In genomic region chr20:35476288-35476687, GRCh38 we compare ENCODE assay signal across 24 cellular contexts. TPM values are rescaled to one million over a fixed set of nuclear protein-coding genes. Genes with fewer than 3 reads are reported as not detected.
DNase-seq lines count a peak whose midpoint lies in the region; ATAC-seq, FAIRE-seq and TF ChIP-seq lines count a peak whose summit lies in the region.
"Had no signal": no experiment of that assay in that cellular context is flagged by ENCODE, and none has a peak within 500 bp of the region (broad histone marks: within the 10 kb centered on the region; RNA-seq: fewer than 3 reads in every experiment).

No MANE protein-coding gene starts in this region.

- no peak for TF ChIP-seq CTCF in HEK293 (tag by site-specific recombination; IDR thresholded peaks at IDR 0.05)
- no peak for TF ChIP-seq CTCF in GM12878 (IDR thresholded peaks at IDR 0.05 in 2 of 3, conservative IDR thresholded peaks at IDR 0.05 in 1 of 3; ENCODE audit: control insufficient read depth in 2 of 3, extremely low read depth in 1 of 3, insufficient read depth in 1 of 3, low read depth in 3 of 3, low read length in 3 of 3)

- peaks cover 21 to 99% of the 10 kb centered on the region in 2 experiments for H3K36me3 ChIP-seq in HEK293 (ENCODE audit: control insufficient read depth in 2 of 2, insufficient read depth in 1 of 2, low read length in 2 of 2)
- H3K36me3 ChIP-seq in GM12878 (ENCODE audit: control insufficient read depth in 2 of 2, insufficient read depth in 2 of 2, low read length in 1 of 2), result peaks cover 13 to 26% of the 10 kb centered on the region in 2 experiments; a peak in 3 of 4 replicates
- H3K36me3 ChIP-seq in small intestine (ENCODE audit: control insufficient read depth in 2 of 2, insufficient read depth in 2 of 2, low read length in 2 of 2), result peaks cover 7 to 15% of the 10 kb centered on the region in 2 donors

- no peaks in the 10 kb centered on the region for H3K27me3 Mint-ChIP-seq in activated T-helper 2 cell treated with anti-CD3 and anti-CD28 coated beads, Interferon-gamma antibody, Interleukin-2, Interleukin-4, amounts not matched to agents 10 μg/mL and 5 μg/mL and 100 μg/mL, durations not matched to agents 14 hours and 24 hours and 36 hours (ENCODE audit: low read depth)
- H3K27me3 Mint-ChIP-seq: CD4-positive, alpha-beta T cell had no signal

- CTCF ChIA-PET in HEK293 (lab: Yijun Ruan, JAX) (interaction anchor here (0.5 to 0.7 kb wide), 2 partner anchors 65 to 198 kb away, joined by 3 to 5 read pairs; partner anchors contain the start of gene MMP24OS), GM12878 (lab: Yijun Ruan, JAX) (interaction anchor here (0.6 kb wide), 1 partner anchor 179 kb away, joined by 5 read pairs; no protein-coding TSS in a partner anchor)

- no peak overlapping the region for H3K27ac ChIP-seq in HEK293 (ENCODE audit: extremely low read depth, low read depth, low read length)
- no peak overlapping the region for H3K27ac ChIP-seq in GM12878 (ENCODE audit: control insufficient read depth, insufficient read depth)
- no peak overlapping the region for H3K27ac ChIP-seq in small intestine (ENCODE audit: low read depth in 1 of 2, low read length in 1 of 2)
- H3K27ac ChIP-seq: BLaER1 had no signal

- FAIRE-seq in GM12878 (lab: Jason Lieb, UNC), result no peak
- FAIRE-seq in small intestine (lab: Jason Lieb, UNC), result no peak
- FAIRE-seq: A204.1, D721Med, G401.6, GM12892, GM18507 had no signal

- no peak overlapping the region for H2AFZ ChIP-seq in GM12878 (ENCODE audit: control insufficient read depth, low read depth, low read length)

- H3K27ac Mint-ChIP-seq in activated T-helper 2 cell treated with anti-CD3 and anti-CD28 coated beads, Interferon-gamma antibody, Interleukin-2, Interleukin-4, amounts not matched to agents 10 μg/mL and 5 μg/mL and 100 μg/mL, durations not matched to agents 14 hours and 24 hours and 36 hours, result no peak overlapping the region
- H3K27ac Mint-ChIP-seq: CD14-positive monocyte; CD4-positive, alpha-beta T cell; CD8-positive, alpha-beta T cell had no signal

- TF ChIP-seq EP300 in GM12878 (IDR thresholded peaks at IDR 0.05; ENCODE audit: borderline replicate concordance in 1 of 2, control insufficient read depth in 1 of 2, low read depth in 2 of 2, low read length in 2 of 2), result no peak

- no peak overlapping the region for H3K4me3 Mint-ChIP-seq in activated T-helper 2 cell treated with anti-CD3 and anti-CD28 coated beads, Interferon-gamma antibody, Interleukin-2, Interleukin-4, amounts not matched to agents 10 μg/mL and 5 μg/mL and 100 μg/mL, durations not matched to agents 14 hours and 24 hours and 36 hours (ENCODE audit: low read depth)
- H3K4me3 Mint-ChIP-seq: CD14-positive monocyte; CD4-positive, alpha-beta T cell; CD8-positive, alpha-beta T cell had no signal

- SMC1A ChIA-PET in GM12878 (lab: Charles Lee; ENCODE audit: uncharacterized antibody, unreplicated experiment), result no interaction called here

- no peak for ATAC-seq in GM12878
- ATAC-seq: CD8-positive, alpha-beta T cell had no signal

- H3K9me3 ChIP-seq in HEK293 (ENCODE audit: control insufficient read depth, insufficient read depth, low read depth, low read length), result no peaks in the 10 kb centered on the region
- no peaks in the 10 kb centered on the region for H3K9me3 ChIP-seq in GM12878 (replicated peaks; ENCODE audit: control insufficient read depth, insufficient read depth, low read length)
- H3K9me3 ChIP-seq in small intestine (ENCODE audit: control insufficient read depth, low read depth), result no peaks in the 10 kb centered on the region
- H3K9me3 ChIP-seq: BE2C, BLaER1, Caco-2 had no signal

- DNase-seq in GM12878 (ENCODE audit: low read depth, low spot score) (no peak), small intestine (no peak), head of caudate nucleus (no peak)
- no peak for DNase-seq in activated T-helper 2 cell treated with anti-CD3 and anti-CD28 coated beads, Interferon-gamma antibody, Interleukin-2, Interleukin-4, amounts not matched to agents 10 μg/mL and 5 μg/mL and 100 μg/mL, durations not matched to agents 14 hours and 24 hours and 36 hours (ENCODE audit: low spot score)
- DNase-seq: 8988T; ACHN; BE2C; C1 segment of cervical spinal cord; Caco-2; Calu3; CD4-positive, alpha-beta T cell; CD8-positive, alpha-beta T cell; DMS79 treated with DMSO at 0.1 percent for 48 hours; GF-D8 had no signal

- RAD21 ChIA-PET in GM12878 (lab: Charles Lee; ENCODE audit: unreplicated experiment), result no interaction called here

- H3K4me3 ChIP-seq in HEK293 (ENCODE audit: low read depth, low read length) (no peak overlapping the region), GM12878 (no peak overlapping the region), small intestine (ENCODE audit: low read depth in 1 of 2, low read length in 2 of 2) (no peak overlapping the region)
- H3K4me3 ChIP-seq: BLaER1 had no signal

- H4K20me1 ChIP-seq in GM12878 (ENCODE audit: control insufficient read depth, insufficient read depth), result peaks cover 4% of the 10 kb centered on the region; the same call in 1 of the 2 replicates

- in situ Hi-C loops in GM12878 (cut with MboI), result no loop called here

- no peaks in the 10 kb centered on the region for H3K4me1 Mint-ChIP-seq in activated T-helper 2 cell treated with anti-CD3 and anti-CD28 coated beads, Interferon-gamma antibody, Interleukin-2, Interleukin-4, amounts not matched to agents 10 μg/mL and 5 μg/mL and 100 μg/mL, durations not matched to agents 14 hours and 24 hours and 36 hours (ENCODE audit: low read depth)

- no peak for TF ChIP-seq POLR2A in GM12878 (IDR thresholded peaks at IDR 0.05; ENCODE audit: low read depth, low read length)

- no peaks in the 10 kb centered on the region for H3K79me2 ChIP-seq in GM12878 (ENCODE audit: control insufficient read depth, insufficient read depth, low read length)

- TF ChIP-seq RAD21 in GM12878 (IDR thresholded peaks at IDR 0.05; ENCODE audit: insufficient read depth, low read depth, low read length), result no peak

- no peak overlapping the region for H3K9ac ChIP-seq in GM12878 (ENCODE audit: control insufficient read depth, insufficient read depth, low read length)
- H3K9ac ChIP-seq: BLaER1 had no signal

- H3K36me3 Mint-ChIP-seq in activated T-helper 2 cell treated with anti-CD3 and anti-CD28 coated beads, Interferon-gamma antibody, Interleukin-2, Interleukin-4, amounts not matched to agents 10 μg/mL and 5 μg/mL and 100 μg/mL, durations not matched to agents 14 hours and 24 hours and 36 hours (ENCODE audit: low read depth), result peaks cover 32% of the 10 kb centered on the region

- no peak overlapping the region for H3K4me2 ChIP-seq in GM12878 (ENCODE audit: control insufficient read depth, insufficient read depth)
- H3K4me2 ChIP-seq: BLaER1 had no signal

- WGBS in GM12878 (ENCODE audit: insufficient coverage, insufficient replicate concordance, low lambda C conversion rate, missing lambda C conversion rate), result 92% methylated on average over 4 of the region's 4 CpGs
- 91 to 93% (median 91%) methylated on average over 4 of the region's 4 CpGs for WGBS in small intestine, 3 donors

- H3K4me1 ChIP-seq in HEK293 (ENCODE audit: control insufficient read depth, insufficient read depth, low read length), result no peaks in the 10 kb centered on the region
- H3K4me1 ChIP-seq in GM12878 (ENCODE audit: control insufficient read depth, insufficient read depth, low read length), result peaks cover 8% of the 10 kb centered on the region; the same call in 1 of the 2 replicates
- H3K4me1 ChIP-seq in small intestine (ENCODE audit: control insufficient read depth in 2 of 2, insufficient read depth in 1 of 2, low read depth in 1 of 2, low read length in 1 of 2), result no peaks in the 10 kb centered on the region
- H3K4me1 ChIP-seq: BE2C, BLaER1 had no signal

- POLR2A ChIA-PET in HEK293 (lab: Yijun Ruan, JAX), result no interaction called here
- POLR2A ChIA-PET in GM12878 (lab: Charles Lee), result no interaction called here

- no TSS peak for BruUV-seq in GM12878 (replicated peaks; lab: Mats Ljungman, UMichigan)

- H3K9me3 Mint-ChIP-seq in activated T-helper 2 cell treated with anti-CD3 and anti-CD28 coated beads, Interferon-gamma antibody, Interleukin-2, Interleukin-4, amounts not matched to agents 10 μg/mL and 5 μg/mL and 100 μg/mL, durations not matched to agents 14 hours and 24 hours and 36 hours, result no peaks in the 10 kb centered on the region
- H3K9me3 Mint-ChIP-seq: CD14-positive monocyte; CD4-positive, alpha-beta T cell; CD8-positive, alpha-beta T cell had no signal

- H3K27me3 ChIP-seq in GM12878 (replicated peaks in 1 of 2; ENCODE audit: control insufficient read depth in 2 of 2, insufficient read depth in 2 of 2, low read length in 1 of 2) (no peaks in the 10 kb centered on the region), small intestine (ENCODE audit: control insufficient read depth in 2 of 2, insufficient read depth in 2 of 2, low read length in 2 of 2) (no peaks in the 10 kb centered on the region)
- H3K27me3 ChIP-seq: BE2C, BLaER1 had no signal

- intact Hi-C loops in GM12878 (cut with micrococcal nuclease; ENCODE audit: unreplicated experiment), result no loop called here
- intact Hi-C loops in activated T-helper 2 cell treated with anti-CD3 and anti-CD28 coated beads, Interferon-gamma antibody, Interleukin-2, Interleukin-4, amounts not matched to agents 10 μg/mL and 5 μg/mL and 100 μg/mL, durations not matched to agents 14 hours and 24 hours and 36 hours (cut with micrococcal nuclease), result no loop called here
- intact Hi-C loops in head of caudate nucleus (cut with DNase I), result no loop called here

RNA-seq across cellular contexts. Expression of gene CEP250, which starts 20.9 kb away (rescaled TPM):
- total RNA-seq in GM12878 (2013; cell fraction: nucleolus; rRNA removed), result 42.9 and 44.5 TPM in 2 replicates
- 26.1 and 27.4 TPM in 2 replicates for total RNA-seq in GM12878 (2014; rRNA removed)
- total RNA-seq in GM12878 (2014; rRNA removed; fragmentation: Illumina TruSeq; extraction: Trizol), result 25.2 and 27.4 TPM in 2 replicates
- 36.9 and 41.6 TPM in 2 replicates for total RNA-seq in GM12878 (2021)
- polyA plus RNA-seq in GM12878 (2011; ENCODE audit: low read depth), result 8.2 TPM
- polyA plus RNA-seq in GM12878 (2011; rRNA removed), result 11.5 TPM in 2 replicates
- 10.2 and 11.9 TPM in 2 replicates for polyA plus RNA-seq in GM12878 (2011; cell fraction: cytosol; rRNA removed)
- 19.6 and 27.2 TPM in 2 replicates for polyA plus RNA-seq in GM12878 (2011; cell fraction: nucleus; rRNA removed)
- polyA plus RNA-seq in GM12878 (2012), result 20.4 and 21.7 TPM in 2 replicates
- polyA plus RNA-seq in GM12878 (2014; fragmentation: Illumina TruSeq; extraction: Trizol), result 9.6 and 23.9 TPM in 2 replicates
- 1 to 10 TPM; 2.4 to 3.2 TPM for polyA plus RNA-seq in GM12878 (2014; fragmentation: Nextera tagmentation; extraction: Ambion mirVana)
- polyA plus RNA-seq in GM12878 (2014; rRNA removed), result 23.5 and 30.3 TPM in 2 replicates
- 10 to 100 TPM; 30.1 to 33.4 TPM for polyA plus RNA-seq in GM12878 (2016; fragmentation: Nextera tagmentation; extraction: Ambion mirVana)
- polyA minus RNA-seq in GM12878 (2011; rRNA and poly(A)+ RNA removed), result 7.4 and 16.0 TPM in 2 replicates
- polyA minus RNA-seq in GM12878 (2011; cell fraction: cytosol; rRNA and poly(A)+ RNA removed), result 7.5 and 8.8 TPM in 2 replicates
- polyA minus RNA-seq in GM12878 (2011; cell fraction: nucleus; rRNA and poly(A)+ RNA removed), result 5.8 and 12.1 TPM in 2 replicates
- 51.0 and 54.6 TPM in 2 replicates for total RNA-seq in activated T-helper 2 cell treated with anti-CD3 and anti-CD28 coated beads, Interferon-gamma antibody, Interleukin-2, Interleukin-4, amounts not matched to agents 10 μg/mL and 5 μg/mL and 100 μg/mL, durations not matched to agents 14 hours and 24 hours and 36 hours
- polyA plus RNA-seq in small intestine, result 10 to 100 TPM in 1 of 3 donors, 1 to 10 TPM in 2; 3.0 to 11.4 (median 6.3) TPM

RNA-seq across cellular contexts. Expression of gene GDF5, which starts 38.3 kb away (rescaled TPM):
- total RNA-seq in GM12878 (2013; cell fraction: nucleolus; rRNA removed), result not detected in 2 replicates
- total RNA-seq in GM12878 (2014; rRNA removed), result 0.06 TPM in 1 of 2 replicates, not detected in the other
- total RNA-seq in GM12878 (2014; rRNA removed; fragmentation: Illumina TruSeq; extraction: Trizol), result not detected in 2 replicates
- 0.10 TPM in 1 of 2 replicates, not detected in the other for total RNA-seq in GM12878 (2021)
- not detected for polyA plus RNA-seq in GM12878 (2011; ENCODE audit: low read depth)
- polyA plus RNA-seq in GM12878 (2011; rRNA removed), result not detected in 2 replicates
- 0.01 TPM in 1 of 2 replicates, not detected in the other for polyA plus RNA-seq in GM12878 (2011; cell fraction: cytosol; rRNA removed)
- 0.04 TPM in 1 of 2 replicates, not detected in the other for polyA plus RNA-seq in GM12878 (2011; cell fraction: nucleus; rRNA removed)
- polyA plus RNA-seq in GM12878 (2012), result not detected in 2 replicates
- not detected in 2 replicates for polyA plus RNA-seq in GM12878 (2014; fragmentation: Illumina TruSeq; extraction: Trizol)
- not detected for polyA plus RNA-seq in GM12878 (2014; fragmentation: Nextera tagmentation; extraction: Ambion mirVana)
- polyA plus RNA-seq in GM12878 (2014; rRNA removed), result 0.04 TPM in 1 of 2 replicates, not detected in the other
- polyA plus RNA-seq in GM12878 (2016; fragmentation: Nextera tagmentation; extraction: Ambion mirVana), result not detected
- not detected in 2 replicates for polyA minus RNA-seq in GM12878 (2011; rRNA and poly(A)+ RNA removed)
- not detected in 2 replicates for polyA minus RNA-seq in GM12878 (2011; cell fraction: cytosol; rRNA and poly(A)+ RNA removed)
- polyA minus RNA-seq in GM12878 (2011; cell fraction: nucleus; rRNA and poly(A)+ RNA removed), result not detected in 2 replicates
- not detected in 2 replicates for total RNA-seq in activated T-helper 2 cell treated with anti-CD3 and anti-CD28 coated beads, Interferon-gamma antibody, Interleukin-2, Interleukin-4, amounts not matched to agents 10 μg/mL and 5 μg/mL and 100 μg/mL, durations not matched to agents 14 hours and 24 hours and 36 hours
- polyA plus RNA-seq in small intestine, result under 1 TPM in 1 of 3 donors, not detected in 2; 0.07 TPM
- total RNA-seq: A673; Caco-2; Calu3; CD4-positive, alpha-beta T cell; CD8-positive, alpha-beta T cell had no signal
- polyA plus RNA-seq: CD14-positive monocyte had no signal

RNA-seq across cellular contexts. Expression of gene C20orf173, which starts 53.2 kb away (rescaled TPM):
- not detected in 2 replicates for total RNA-seq in GM12878 (2013; cell fraction: nucleolus; rRNA removed)
- total RNA-seq in GM12878 (2014; rRNA removed), result not detected in 2 replicates
- not detected in 2 replicates for total RNA-seq in GM12878 (2014; rRNA removed; fragmentation: Illumina TruSeq; extraction: Trizol)
- not detected in 2 replicates for total RNA-seq in GM12878 (2021)
- polyA plus RNA-seq in GM12878 (2011; ENCODE audit: low read depth), result not detected
- not detected in 2 replicates for polyA plus RNA-seq in GM12878 (2011; rRNA removed)
- polyA plus RNA-seq in GM12878 (2011; cell fraction: cytosol; rRNA removed), result not detected in 2 replicates
- polyA plus RNA-seq in GM12878 (2011; cell fraction: nucleus; rRNA removed), result not detected in 2 replicates
- not detected in 2 replicates for polyA plus RNA-seq in GM12878 (2012)
- not detected in 2 replicates for polyA plus RNA-seq in GM12878 (2014; fragmentation: Illumina TruSeq; extraction: Trizol)
- not detected for polyA plus RNA-seq in GM12878 (2014; fragmentation: Nextera tagmentation; extraction: Ambion mirVana)
- not detected in 2 replicates for polyA plus RNA-seq in GM12878 (2014; rRNA removed)
- not detected for polyA plus RNA-seq in GM12878 (2016; fragmentation: Nextera tagmentation; extraction: Ambion mirVana)
- not detected in 2 replicates for polyA minus RNA-seq in GM12878 (2011; rRNA and poly(A)+ RNA removed)
- polyA minus RNA-seq in GM12878 (2011; cell fraction: cytosol; rRNA and poly(A)+ RNA removed), result not detected in 2 replicates
- not detected in 2 replicates for polyA minus RNA-seq in GM12878 (2011; cell fraction: nucleus; rRNA and poly(A)+ RNA removed)
- not detected in 2 replicates for total RNA-seq in activated T-helper 2 cell treated with anti-CD3 and anti-CD28 coated beads, Interferon-gamma antibody, Interleukin-2, Interleukin-4, amounts not matched to agents 10 μg/mL and 5 μg/mL and 100 μg/mL, durations not matched to agents 14 hours and 24 hours and 36 hours
- not detected for polyA plus RNA-seq in small intestine
- total RNA-seq: A673; Caco-2; Calu3; CD4-positive, alpha-beta T cell; CD8-positive, alpha-beta T cell had no signal
- polyA plus RNA-seq: AG04450, CD14-positive monocyte had no signal
